15 cellular contexts compared by ENCODE assay signal in the genomic region with DNA sequence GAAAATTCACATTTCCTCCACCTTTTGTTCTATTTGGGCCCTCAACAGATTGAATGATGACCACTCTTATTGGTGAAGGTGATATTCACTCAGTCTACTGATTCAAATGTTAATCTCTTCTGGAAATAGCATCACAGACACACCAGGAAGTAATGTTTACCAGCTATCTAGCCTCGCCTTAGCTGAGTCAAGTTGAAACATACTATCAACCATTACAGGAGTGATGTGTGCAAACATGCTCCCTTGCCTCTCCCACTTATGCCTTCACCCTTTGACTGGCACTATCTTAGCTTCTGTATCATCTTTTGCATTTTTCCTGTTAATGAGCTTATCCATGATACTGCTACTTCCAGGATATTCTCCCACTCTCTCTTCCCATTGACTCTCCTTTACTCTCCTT.
A peak's percentile ranks its signal among the peaks of the same experiment; 100 is the strongest.
DNase-seq lines count a peak whose midpoint lies in the region; ATAC-seq and TF ChIP-seq lines count a peak whose summit lies in the region.
"Had no signal": no experiment of that assay in that cellular context is flagged by ENCODE, and none has a peak within 500 bp of the region (broad histone marks: within the 10 kb centered on the region; RNA-seq: fewer than 3 reads in every experiment).

No MANE protein-coding gene starts in this region.

- H3K36me3 Mint-ChIP-seq in progenitor cell of endocrine pancreas (ENCODE audit: insufficient read depth) (no peaks in the 10 kb centered on the region), immature natural killer cell (no peaks in the 10 kb centered on the region)
- H3K36me3 Mint-ChIP-seq: naive B cell had no signal

- ATAC-seq in GM18511 (IDR thresholded peaks at IDR 0.05; ENCODE audit: unreplicated experiment) (peak; percentile 85), GM21381 (IDR thresholded peaks at IDR 0.05; ENCODE audit: unreplicated experiment) (peak; percentile 70), HG02973 (IDR thresholded peaks at IDR 0.05; ENCODE audit: unreplicated experiment) (peak; percentile 87)
- ATAC-seq: activated CD4-positive, CD25-positive, alpha-beta regulatory T cell treated with anti-CD3 and anti-CD28 coated beads, Interleukin-2, amount 50 U/mL, for 24 hours; sciatic nerve had no signal

- H3K27me3 Mint-ChIP-seq in progenitor cell of endocrine pancreas: no peaks in the 10 kb centered on the region
- peaks cover 0 to 1% (median under 1%) of the 10 kb centered on the region in 3 donors for H3K27me3 Mint-ChIP-seq in immature natural killer cell (ENCODE audit: low read depth in 3 of 3)
- H3K27me3 Mint-ChIP-seq: naive B cell had no signal

- no peak for TF ChIP-seq CTCF in progenitor cell of endocrine pancreas (IDR thresholded peaks at IDR 0.05; ENCODE audit: unreplicated experiment)

- H3K4me1 Mint-ChIP-seq in progenitor cell of endocrine pancreas (ENCODE audit: low read depth) (peaks cover 4% of the 10 kb centered on the region), immature natural killer cell (no peaks in the 10 kb centered on the region)
- H3K4me1 Mint-ChIP-seq: naive B cell had no signal

- H3K27ac Mint-ChIP-seq in progenitor cell of endocrine pancreas (no peak overlapping the region), immature natural killer cell (no peak overlapping the region)
- H3K27ac Mint-ChIP-seq: naive B cell had no signal

- DNase-seq in NCI-H226 (peak; percentile 33), GOT3 (lab: John Stamatoyannopoulos, UW) (no peak), progenitor cell of endocrine pancreas (ENCODE audit: low spot score, unreplicated experiment) (no peak), immature natural killer cell (no peak)
- DNase-seq in stimulated activated CD4-positive, alpha-beta T cell treated with anti-CD3 and anti-CD28 coated beads, Interleukin-4, amount 100 ng/mL, for 24 hours: no peak
- DNase-seq: EL, IMR-90, naive B cell, NCI-H1694 treated with DMSO at 0.1 percent for 48 hours, tibial artery had no signal

- H3K4me3 Mint-ChIP-seq in progenitor cell of endocrine pancreas (ENCODE audit: low read depth): no peak overlapping the region
- H3K4me3 Mint-ChIP-seq in immature natural killer cell: no peak overlapping the region
- H3K4me3 Mint-ChIP-seq: naive B cell had no signal

- no peaks in the 10 kb centered on the region for H3K9me3 Mint-ChIP-seq in progenitor cell of endocrine pancreas (ENCODE audit: low read depth)
- H3K9me3 Mint-ChIP-seq in immature natural killer cell: peaks cover 0 to 8% (median 5%) of the 10 kb centered on the region in 6 donors
